ENCODE assay signal across 10 cellular contexts in genomic region chr3:171185359-171185758, GRCh38.
"Had no signal": no experiment of that assay in that cellular context is flagged by ENCODE, and none has a peak within 500 bp of the region (broad histone marks: within the 10 kb centered on the region; RNA-seq: fewer than 3 reads in every experiment).

No MANE protein-coding gene starts in this region.

- H3K27ac Mint-ChIP-seq: activated naive CD4-positive, alpha-beta T cell treated with anti-CD3 and anti-CD28 coated beads, Interleukin-2, amount 50 U/mL, for 24 hours had no signal

- H3K9me3 ChIP-seq: breast epithelium, transverse colon had no signal

- H3K27ac ChIP-seq: breast epithelium, skin epidermis, transverse colon had no signal

- H3K4me1 ChIP-seq: breast epithelium had no signal

- DNase-seq: activated CD4-positive, alpha-beta T cell treated with anti-CD3 and anti-CD28 coated beads for 4 hours; amygdala; effector CD8-positive, alpha-beta T cell; kidney; retina; T-helper 9 cell; transverse colon had no signal

- H3K27me3 Mint-ChIP-seq: activated naive CD4-positive, alpha-beta T cell treated with anti-CD3 and anti-CD28 coated beads, Interleukin-2, amount 50 U/mL, for 24 hours had no signal

- H3K4me3 Mint-ChIP-seq: activated naive CD4-positive, alpha-beta T cell treated with anti-CD3 and anti-CD28 coated beads, Interleukin-2, amount 50 U/mL, for 24 hours had no signal

- H3K4me3 ChIP-seq: breast epithelium, skin epidermis, transverse colon had no signal

- H3K9me3 Mint-ChIP-seq: activated naive CD4-positive, alpha-beta T cell treated with anti-CD3 and anti-CD28 coated beads, Interleukin-2, amount 50 U/mL, for 24 hours had no signal

- H3K27me3 ChIP-seq: breast epithelium, transverse colon had no signal

- H3K36me3 ChIP-seq: breast epithelium, transverse colon had no signal
